1 cellular context compared by ENCODE assay signal in genomic region chr9:128818099-128818838, GRCh38.
TF ChIP-seq lines count a peak whose summit lies in the region.

Gene ENDOG, plus strand, starts transcription at chr9:128818500. Its CDS starts 185 bp downstream, at chr9:128818685.

TF ChIP-seq in HEK293, 187 proteins besides CTCF, POLR2A, EP300 and RAD21 (continued from another document and continues in another):
- TF ChIP-seq PBX3 (CRISPR knock-in tag; IDR thresholded peaks at IDR 0.05): no peak
- no peak for TF ChIP-seq ZNF623 (tag by site-specific recombination; IDR thresholded peaks at IDR 0.05)
- no peak for TF ChIP-seq ZNF785 (tag by site-specific recombination; IDR thresholded peaks at IDR 0.05)
- TF ChIP-seq ZBTB8A (tag by site-specific recombination; IDR thresholded peaks at IDR 0.05): peak; percentile 88
- no peak for TF ChIP-seq PRDM10 (tag by site-specific recombination; IDR thresholded peaks at IDR 0.05)
- TF ChIP-seq ZNF211 (tag by site-specific recombination; IDR thresholded peaks at IDR 0.05; ENCODE audit: low read depth): no peak
- TF ChIP-seq ZNF585B (tag by site-specific recombination; IDR thresholded peaks at IDR 0.05): no peak
- no peak for TF ChIP-seq TCF7L2 (IDR thresholded peaks at IDR 0.05; ENCODE audit: borderline replicate concordance, low read depth, low read length)
- TF ChIP-seq ZNF624 (tag by site-specific recombination; IDR thresholded peaks at IDR 0.05): no peak
- no peak for TF ChIP-seq ZNF366 (tag by site-specific recombination; conservative IDR thresholded peaks at IDR 0.05)
- TF ChIP-seq ZNF37A (tag by site-specific recombination; IDR thresholded peaks at IDR 0.05): no peak
- no peak for TF ChIP-seq ZNF513 (tag by site-specific recombination; IDR thresholded peaks at IDR 0.05)
- TF ChIP-seq ZBTB7A (tag by site-specific recombination; IDR thresholded peaks at IDR 0.05; ENCODE audit: low read depth): no peak
- no peak for TF ChIP-seq SCRT2 (tag by site-specific recombination; IDR thresholded peaks at IDR 0.05)
- no peak for TF ChIP-seq ZNF324 (tag by site-specific recombination; IDR thresholded peaks at IDR 0.05)
- TF ChIP-seq KLF16 (tag by site-specific recombination; IDR thresholded peaks at IDR 0.05): peak; percentile 66
- TF ChIP-seq ZNF335 (tag by site-specific recombination; conservative IDR thresholded peaks at IDR 0.05): peak; percentile 52
- no peak; the same call in 1 of the 2 replicates for TF ChIP-seq ZNF629 (tag by site-specific recombination; IDR thresholded peaks at IDR 0.05)
- peak; percentile 46 for TF ChIP-seq SP7 (tag by site-specific recombination; IDR thresholded peaks at IDR 0.05)
- TF ChIP-seq BCL11B (tag by site-specific recombination; IDR thresholded peaks at IDR 0.05; ENCODE audit: low read depth): no peak
- TF ChIP-seq ZNF571 (tag by site-specific recombination; IDR thresholded peaks at IDR 0.05): no peak
- TF ChIP-seq ZNF362 (tag by site-specific recombination; IDR thresholded peaks at IDR 0.05): 0 out of 2 replicates have a peak, but pooled peaks have one; percentile 42
- TF ChIP-seq ZNF391 (tag by site-specific recombination; IDR thresholded peaks at IDR 0.05; ENCODE audit: borderline replicate concordance, low read depth): no peak
- no peak for TF ChIP-seq ZNF266 (tag by site-specific recombination; IDR thresholded peaks at IDR 0.05; ENCODE audit: low read depth)
- TF ChIP-seq HOXC10 (CRISPR knock-in tag; IDR thresholded peaks at IDR 0.05): no peak
- TF ChIP-seq SCRT1 (tag by site-specific recombination; IDR thresholded peaks at IDR 0.05; ENCODE audit: borderline replicate concordance): no peak
- TF ChIP-seq ZNF202 (tag by site-specific recombination; IDR thresholded peaks at IDR 0.05; ENCODE audit: borderline replicate concordance): no peak
- no peak for TF ChIP-seq ZNF280D (tag by site-specific recombination; IDR thresholded peaks at IDR 0.05)
- TF ChIP-seq KLF9 (tag by site-specific recombination; IDR thresholded peaks at IDR 0.05; ENCODE audit: low read depth): peak; percentile 91
- no peak for TF ChIP-seq ZNF580 (tag by site-specific recombination; IDR thresholded peaks at IDR 0.05)
- no peak for TF ChIP-seq REST (tag by site-specific recombination; IDR thresholded peaks at IDR 0.05)
- TF ChIP-seq ZNF707 (tag by site-specific recombination; IDR thresholded peaks at IDR 0.05): no peak
- TF ChIP-seq ZNF26 (tag by site-specific recombination; IDR thresholded peaks at IDR 0.05): no peak
- no peak for TF ChIP-seq ZNF239 (tag by site-specific recombination; IDR thresholded peaks at IDR 0.05)
- TF ChIP-seq ZBTB17 (tag by site-specific recombination; IDR thresholded peaks at IDR 0.05): peak; percentile 97
- 0 out of 2 replicates have a peak, but pooled peaks have one; percentile 18 for TF ChIP-seq ZBTB11 (tag by site-specific recombination; conservative IDR thresholded peaks at IDR 0.05; ENCODE audit: low read depth)
- TF ChIP-seq GLI2 (tag by site-specific recombination; IDR thresholded peaks at IDR 0.05; ENCODE audit: borderline replicate concordance, low read depth): no peak
- no peak for TF ChIP-seq INSM2 (tag by site-specific recombination; IDR thresholded peaks at IDR 0.05)
